Comparison of ENCODE assay signal across 19 cellular contexts in genomic region chr9:133321411-133321935, GRCh38.
"Had no signal": no experiment of that assay in that cellular context is flagged by ENCODE, and none has a peak within 500 bp of the region (broad histone marks: within the 10 kb centered on the region; RNA-seq: fewer than 3 reads in every experiment).

No MANE protein-coding gene starts in this region.

- H3K27me3 ChIP-seq: adrenal gland had no signal

- DNase-seq: activated CD4-positive, alpha-beta T cell treated with anti-CD3 and anti-CD28 coated beads for 4 hours; activated CD4-positive, alpha-beta T cell treated with anti-CD3 and anti-CD28 coated beads, Interleukin-2, amount 50 U/mL, for 48 hours; activated naive CD4-positive, alpha-beta T cell treated with anti-CD3 and anti-CD28 coated beads, Interleukin-2, amount 50 U/mL, for 16 hours; activated naive CD8-positive, alpha-beta T cell treated with anti-CD3 and anti-CD28 coated beads, Interleukin-2, amount 10 ng/mL, durations not matched to agents 7 days and 5 days; activated T-cell treated with anti-CD3 and anti-CD28 coated beads for 4 hours; activated T-cell treated with anti-CD3 and anti-CD28 coated beads, Interleukin-2, amount 50 U/mL, for 48 hours; anterior cingulate cortex; central memory CD4-positive, alpha-beta T cell; Karpas-422; NCI-H1105 treated with DMSO at 0.1 percent for 48 hours; NCI-H1436 treated with DMSO at 0.1 percent for 48 hours; NCI-H187; NCI-H2081; NCI-H524; SHP77 had no signal

- H3K4me1 ChIP-seq: adrenal gland had no signal

- H3K9me3 Mint-ChIP-seq: activated naive CD8-positive, alpha-beta T cell treated with anti-CD3 and anti-CD28 coated beads, Interleukin-2, amount 10 ng/mL, durations not matched to agents 7 days and 5 days; activated T-helper 17 cell treated with anti-CD3 and anti-CD28 coated beads, Interleukin-2, amount 50 U/mL, for 72 hours; T-helper 1 cell treated with Interleukin-12 subunit alpha and Interleukin-12 subunit beta and Interleukin-4 antibody, amounts not matched to agents 30 μg/mL and 1 μg/mL, for 36 hours had no signal

- H3K9me3 ChIP-seq: adrenal gland had no signal

- H3K27me3 Mint-ChIP-seq: activated naive CD8-positive, alpha-beta T cell treated with anti-CD3 and anti-CD28 coated beads, Interleukin-2, amount 10 ng/mL, durations not matched to agents 7 days and 5 days; activated T-helper 17 cell treated with anti-CD3 and anti-CD28 coated beads, Interleukin-2, amount 50 U/mL, for 72 hours had no signal

- H3K4me1 Mint-ChIP-seq: activated naive CD8-positive, alpha-beta T cell treated with anti-CD3 and anti-CD28 coated beads, Interleukin-2, amount 10 ng/mL, durations not matched to agents 7 days and 5 days; activated T-helper 17 cell treated with anti-CD3 and anti-CD28 coated beads, Interleukin-2, amount 50 U/mL, for 72 hours had no signal

- H3K27ac ChIP-seq: adrenal gland had no signal

- H3K36me3 ChIP-seq: adrenal gland had no signal

- H3K4me3 Mint-ChIP-seq: activated naive CD8-positive, alpha-beta T cell treated with anti-CD3 and anti-CD28 coated beads, Interleukin-2, amount 10 ng/mL, durations not matched to agents 7 days and 5 days; activated T-helper 17 cell treated with anti-CD3 and anti-CD28 coated beads, Interleukin-2, amount 50 U/mL, for 72 hours; T-helper 1 cell treated with Interleukin-12 subunit alpha and Interleukin-12 subunit beta and Interleukin-4 antibody, amounts not matched to agents 30 μg/mL and 1 μg/mL, for 36 hours had no signal

- H3K4me3 ChIP-seq: adrenal gland, K562 had no signal

- H3K27ac Mint-ChIP-seq: activated naive CD8-positive, alpha-beta T cell treated with anti-CD3 and anti-CD28 coated beads, Interleukin-2, amount 10 ng/mL, durations not matched to agents 7 days and 5 days; activated T-helper 17 cell treated with anti-CD3 and anti-CD28 coated beads, Interleukin-2, amount 50 U/mL, for 72 hours; T-helper 1 cell treated with Interleukin-12 subunit alpha and Interleukin-12 subunit beta and Interleukin-4 antibody, amounts not matched to agents 30 μg/mL and 1 μg/mL, for 36 hours had no signal

- H3K36me3 Mint-ChIP-seq: activated naive CD8-positive, alpha-beta T cell treated with anti-CD3 and anti-CD28 coated beads, Interleukin-2, amount 10 ng/mL, durations not matched to agents 7 days and 5 days had no signal
